Comparison of ENCODE assay signal across 8 cellular contexts in the genomic region with DNA sequence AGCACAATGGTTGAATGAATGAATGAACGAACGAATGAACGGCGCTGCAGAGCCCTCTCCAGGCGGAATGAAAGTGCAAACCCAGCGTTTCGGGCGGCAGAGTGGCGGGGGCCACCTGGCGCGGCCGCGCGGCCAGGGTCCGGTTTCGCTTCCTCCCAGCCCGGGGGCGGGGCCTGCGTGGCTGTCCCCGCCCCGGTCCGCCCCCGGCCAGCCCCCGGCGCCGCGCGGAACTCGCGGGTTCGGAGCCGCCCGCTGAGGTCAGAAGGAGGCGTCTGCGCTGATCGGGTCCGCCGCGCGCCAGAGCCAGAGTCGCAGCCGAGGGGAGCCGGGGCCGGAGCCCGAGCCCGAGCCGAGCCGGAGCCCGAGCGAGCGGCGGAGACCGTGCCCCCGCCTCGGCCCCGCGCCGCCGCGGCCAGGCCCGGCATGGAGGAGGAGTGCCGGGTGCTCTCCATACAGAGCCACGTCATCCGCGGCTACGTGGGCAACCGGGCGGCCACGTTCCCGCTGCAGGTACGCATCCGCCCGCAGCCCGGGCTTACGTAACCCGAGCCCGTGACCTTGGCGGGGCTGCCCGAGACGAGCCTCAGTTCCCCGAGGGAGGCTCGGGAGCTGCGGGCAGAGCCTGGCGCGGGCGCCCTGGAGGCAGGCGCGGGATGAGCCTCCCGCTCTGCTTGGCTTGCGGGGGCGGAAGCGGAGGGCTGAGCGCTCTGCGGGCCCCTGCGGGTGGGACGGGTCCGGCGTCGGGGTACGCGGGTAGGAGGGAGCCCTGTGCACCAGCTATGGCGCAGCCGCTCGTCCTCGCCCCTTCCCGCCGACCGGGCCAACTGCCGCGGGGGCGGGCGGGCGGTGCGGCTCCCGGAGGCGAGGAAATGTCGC. TPM values are rescaled to one million over a fixed set of nuclear protein-coding genes. Genes with fewer than 3 reads are reported as not detected.
DNase-seq lines count a peak whose midpoint lies in the region; ATAC-seq and TF ChIP-seq lines count a peak whose summit lies in the region.

Gene PDXK, plus strand, starts transcription at position 258 of the 876 bp plus-strand sequence. Its CDS starts 166 bp downstream, at position 424.

- H3K27me3 ChIP-seq in CD4-positive, CD25-positive, alpha-beta regulatory T cell (ENCODE audit: control insufficient read depth, insufficient read depth, low read length): no peaks in the 10 kb centered on the region
- peaks cover 45% of the 10 kb centered on the region for H3K27me3 ChIP-seq in NT2/D1 (ENCODE audit: insufficient read depth, insufficient read length)

- no peak for TF ChIP-seq CTCF in endothelial cell (IDR thresholded peaks at IDR 0.05; ENCODE audit: unreplicated experiment)

- no peaks in the 10 kb centered on the region for H3K9me3 ChIP-seq in CD4-positive, CD25-positive, alpha-beta regulatory T cell (ENCODE audit: control insufficient read depth in 2 of 2, low read length in 2 of 2)
- H3K9me3 ChIP-seq in NT2/D1 (ENCODE audit: insufficient read depth, low read length): no peaks in the 10 kb centered on the region

- H3K27me3 Mint-ChIP-seq in CD4-positive, CD25-positive, alpha-beta regulatory T cell: peaks cover 10% of the 10 kb centered on the region
- peaks cover 24% of the 10 kb centered on the region for H3K27me3 Mint-ChIP-seq in endothelial cell (ENCODE audit: unreplicated experiment)

- H3K9ac ChIP-seq in NT2/D1 (ENCODE audit: insufficient read length, low read depth): peak within 1 kb of the TSS; percentile 99

- H3K27ac Mint-ChIP-seq in CD4-positive, CD25-positive, alpha-beta regulatory T cell: peak within 1 kb of the TSS; percentile 77 to 90 (median 88)
- H3K27ac Mint-ChIP-seq in endothelial cell (ENCODE audit: unreplicated experiment): no peak within 1 kb of the TSS

- H3K27ac ChIP-seq in CD4-positive, CD25-positive, alpha-beta regulatory T cell (ENCODE audit: insufficient read depth, low read length, poor library complexity, severe bottlenecking): peak within 1 kb of the TSS; percentile 77

- peaks cover 31% of the 10 kb centered on the region for H3K4me1 ChIP-seq in CD4-positive, CD25-positive, alpha-beta regulatory T cell (ENCODE audit: control insufficient read depth, insufficient read depth, low read length, poor library complexity, severe bottlenecking)
- peaks cover 25% of the 10 kb centered on the region for H3K4me1 ChIP-seq in NT2/D1 (ENCODE audit: insufficient read depth, insufficient read length)

- DNase-seq in CD4-positive, CD25-positive, alpha-beta regulatory T cell: peak; percentile 71 to 86 (median 82)
- DNase-seq in NT2/D1 (ENCODE audit: low read depth, low spot score) (peak; percentile 68), endothelial cell (ENCODE audit: low spot score) (peak; percentile 85), middle frontal gyrus (ENCODE audit: extremely low spot score, low spot score) (peak; percentile 66)
- peak; percentile 89 for DNase-seq in activated CD8-positive, alpha-beta memory T cell treated with anti-CD3 and anti-CD28 coated beads, Interleukin-2, amount 50 U/mL, for 48 hours
- peak; percentile 53 to 61 for DNase-seq in stimulated activated CD8-positive, alpha-beta memory T cell treated with anti-CD3 and anti-CD28 coated beads, Interleukin-2, amount 100 ng/mL, for 1 hour (ENCODE audit: low read depth in 2 of 2)

- peak within 1 kb of the TSS; percentile 70 for H3K4me3 ChIP-seq in CD4-positive, CD25-positive, alpha-beta regulatory T cell (ENCODE audit: low read depth, low read length)
- H3K4me3 ChIP-seq in NT2/D1 (ENCODE audit: insufficient read length, low read depth): peak within 1 kb of the TSS; percentile 99

- H3K9me3 Mint-ChIP-seq in CD4-positive, CD25-positive, alpha-beta regulatory T cell: no peaks in the 10 kb centered on the region
- no peaks in the 10 kb centered on the region for H3K9me3 Mint-ChIP-seq in endothelial cell (ENCODE audit: unreplicated experiment)

- H3K4me3 Mint-ChIP-seq in CD4-positive, CD25-positive, alpha-beta regulatory T cell: peak within 1 kb of the TSS; percentile 85 to 96 (median 88)
- H3K4me3 Mint-ChIP-seq in endothelial cell (ENCODE audit: unreplicated experiment): peak within 1 kb of the TSS; percentile 88

- H3K4me1 Mint-ChIP-seq in CD4-positive, CD25-positive, alpha-beta regulatory T cell: peaks cover 0 to 33% (median 12%) of the 10 kb centered on the region in 4 donors
- peaks cover 23% of the 10 kb centered on the region for H3K4me1 Mint-ChIP-seq in endothelial cell (ENCODE audit: unreplicated experiment)

- peak; percentile 79 to 83 for ATAC-seq in CD4-positive, CD25-positive, alpha-beta regulatory T cell (ENCODE audit: low read depth in 2 of 2)
- ATAC-seq in GM19351 (IDR thresholded peaks at IDR 0.05; ENCODE audit: unreplicated experiment) (peak; percentile 69), HG03469 (IDR thresholded peaks at IDR 0.05; ENCODE audit: unreplicated experiment) (peak; percentile 33)

- H3K36me3 Mint-ChIP-seq in CD4-positive, CD25-positive, alpha-beta regulatory T cell: no peaks in the 10 kb centered on the region
- peaks cover 2% of the 10 kb centered on the region for H3K36me3 Mint-ChIP-seq in endothelial cell (ENCODE audit: low read depth, unreplicated experiment)

- peaks cover 2% of the 10 kb centered on the region for H3K36me3 ChIP-seq in CD4-positive, CD25-positive, alpha-beta regulatory T cell (ENCODE audit: control insufficient read depth, insufficient read depth, low read length)
- H3K36me3 ChIP-seq in NT2/D1 (ENCODE audit: insufficient read depth, insufficient read length, low read length): peaks cover 33% of the 10 kb centered on the region

RNA-seq across cellular contexts. Expression of gene PDXK, which starts in this region (rescaled TPM):
- 80.9 TPM for total RNA-seq in CD4-positive, CD25-positive, alpha-beta regulatory T cell
- 10 to 100 TPM; 28.5 to 73.1 (median 36.7) TPM for polyA plus RNA-seq in CD4-positive, CD25-positive, alpha-beta regulatory T cell
- total RNA-seq in endothelial cell (ENCODE audit: unreplicated experiment): 72.0 TPM

Comparison
In these comparisons a context has a peak if more than half of its experiments do, and no peak if none do; other contexts are left out.
1. Peak in every context shown above with its lines: DNase-seq, ATAC-seq, H3K4me3 ChIP-seq and H3K27ac ChIP-seq.